22 cellular contexts compared by ENCODE assay signal in genomic region chr3:189898559-189899153, GRCh38.
DNase-seq lines count a peak whose midpoint lies in the region; ATAC-seq, FAIRE-seq and TF ChIP-seq lines count a peak whose summit lies in the region.
"Had no signal": no experiment of that assay in that cellular context is flagged by ENCODE, and none has a peak within 500 bp of the region (broad histone marks: within the 10 kb centered on the region; RNA-seq: fewer than 3 reads in every experiment).

No MANE protein-coding gene starts in this region.

- H3K36me3 ChIP-seq in astrocyte (ENCODE audit: insufficient read depth, low read length) = no peaks in the 10 kb centered on the region
- H3K36me3 ChIP-seq: adrenal gland, thoracic aorta had no signal

- H3K27ac Mint-ChIP-seq in astrocyte (ENCODE audit: unreplicated experiment) = no peak overlapping the region
- H3K27ac Mint-ChIP-seq in activated CD4-positive, alpha-beta T cell treated with anti-CD3 and anti-CD28 coated beads for 36 hours = no peak overlapping the region
- H3K27ac Mint-ChIP-seq: activated CD4-positive, alpha-beta T cell treated with anti-CD3 and anti-CD28 coated beads, Interleukin-2, amount 10 ng/mL, durations not matched to agents 7 days and 5 days; CD4-positive, alpha-beta memory T cell; stimulated activated memory B cell treated with anti-CD40 and anti-IgM and Interleukin-4, amounts not matched to agents 10 μg/mL and 1 μg/mL and 100 μg/mL, for 72 hours had no signal

- peaks cover 12% of the 10 kb centered on the region for H3K4me1 Mint-ChIP-seq in astrocyte (ENCODE audit: low read depth, unreplicated experiment)
- H3K4me1 Mint-ChIP-seq in activated CD4-positive, alpha-beta T cell treated with anti-CD3 and anti-CD28 coated beads for 36 hours = no peaks in the 10 kb centered on the region
- H3K4me1 Mint-ChIP-seq: activated CD4-positive, alpha-beta T cell treated with anti-CD3 and anti-CD28 coated beads, Interleukin-2, amount 10 ng/mL, durations not matched to agents 7 days and 5 days; CD4-positive, alpha-beta memory T cell; stimulated activated memory B cell treated with anti-CD40 and anti-IgM and Interleukin-4, amounts not matched to agents 10 μg/mL and 1 μg/mL and 100 μg/mL, for 72 hours had no signal

- no peaks in the 10 kb centered on the region for H3K79me2 ChIP-seq in astrocyte (ENCODE audit: insufficient read depth, low read length)

- H3K4me3 Mint-ChIP-seq in astrocyte (ENCODE audit: unreplicated experiment) = no peak overlapping the region
- H3K4me3 Mint-ChIP-seq in activated CD4-positive, alpha-beta T cell treated with anti-CD3 and anti-CD28 coated beads for 36 hours = no peak overlapping the region
- H3K4me3 Mint-ChIP-seq: activated CD4-positive, alpha-beta T cell treated with anti-CD3 and anti-CD28 coated beads, Interleukin-2, amount 10 ng/mL, durations not matched to agents 7 days and 5 days; CD4-positive, alpha-beta memory T cell; stimulated activated memory B cell treated with anti-CD40 and anti-IgM and Interleukin-4, amounts not matched to agents 10 μg/mL and 1 μg/mL and 100 μg/mL, for 72 hours had no signal

- no peaks in the 10 kb centered on the region for H3K36me3 Mint-ChIP-seq in astrocyte (ENCODE audit: low read depth, unreplicated experiment)
- H3K36me3 Mint-ChIP-seq in activated CD4-positive, alpha-beta T cell treated with anti-CD3 and anti-CD28 coated beads for 36 hours (ENCODE audit: low read depth) = no peaks in the 10 kb centered on the region
- H3K36me3 Mint-ChIP-seq: CD4-positive, alpha-beta memory T cell; stimulated activated memory B cell treated with anti-CD40 and anti-IgM and Interleukin-4, amounts not matched to agents 10 μg/mL and 1 μg/mL and 100 μg/mL, for 72 hours had no signal

- FAIRE-seq in astrocyte (lab: Jason Lieb, UNC) = peak; percentile 54

- H3K9me3 Mint-ChIP-seq in astrocyte (ENCODE audit: unreplicated experiment) = no peaks in the 10 kb centered on the region
- H3K9me3 Mint-ChIP-seq in activated CD4-positive, alpha-beta T cell treated with anti-CD3 and anti-CD28 coated beads for 36 hours (ENCODE audit: low read depth) = no peaks in the 10 kb centered on the region
- H3K9me3 Mint-ChIP-seq: CD4-positive, alpha-beta memory T cell; stimulated activated memory B cell treated with anti-CD40 and anti-IgM and Interleukin-4, amounts not matched to agents 10 μg/mL and 1 μg/mL and 100 μg/mL, for 72 hours had no signal

- H3K4me3 ChIP-seq in astrocyte (ENCODE audit: insufficient read depth, low read depth, low read length) = no peak overlapping the region
- H3K4me3 ChIP-seq: adrenal gland, dorsolateral prefrontal cortex, thoracic aorta had no signal

- no peaks in the 10 kb centered on the region for H3K27me3 ChIP-seq in astrocyte (ENCODE audit: insufficient read depth, low read length)
- H3K27me3 ChIP-seq: adrenal gland had no signal

- POLR2A ChIA-PET in activated CD4-positive, alpha-beta T cell treated with anti-CD3 and anti-CD28 coated beads for 36 hours (lab: Charles Lee) = no interaction called here
- POLR2A ChIA-PET in GM10248 (lab: Yijun Ruan, JAX) = no interaction called here

- no peaks in the 10 kb centered on the region for H3K9me3 ChIP-seq in astrocyte (ENCODE audit: insufficient read depth, low read depth, low read length)
- H3K9me3 ChIP-seq: adrenal gland, thoracic aorta had no signal

- H4K20me1 ChIP-seq in astrocyte (ENCODE audit: insufficient read depth, low read length) = no peaks in the 10 kb centered on the region

- TF ChIP-seq CTCF in astrocyte (IDR thresholded peaks at IDR 0.05; ENCODE audit: insufficient read depth, low read depth, low read length) (no peak), GM10248 (IDR thresholded peaks at IDR 0.05; ENCODE audit: control extremely low read depth, extremely low read depth, low read depth, missing control alignments) (no peak)

- no peak overlapping the region for H3K4me2 ChIP-seq in astrocyte (ENCODE audit: low read length)

- no peaks in the 10 kb centered on the region for H3K27me3 Mint-ChIP-seq in astrocyte (ENCODE audit: low read depth, unreplicated experiment)
- peaks cover 3% of the 10 kb centered on the region for H3K27me3 Mint-ChIP-seq in activated CD4-positive, alpha-beta T cell treated with anti-CD3 and anti-CD28 coated beads for 36 hours
- H3K27me3 Mint-ChIP-seq: activated CD4-positive, alpha-beta T cell treated with anti-CD3 and anti-CD28 coated beads, Interleukin-2, amount 10 ng/mL, durations not matched to agents 7 days and 5 days; CD4-positive, alpha-beta memory T cell; stimulated activated memory B cell treated with anti-CD40 and anti-IgM and Interleukin-4, amounts not matched to agents 10 μg/mL and 1 μg/mL and 100 μg/mL, for 72 hours had no signal

- H3K27ac ChIP-seq in astrocyte (ENCODE audit: low read depth, low read length) = no peak overlapping the region
- H3K27ac ChIP-seq: adrenal gland, dorsolateral prefrontal cortex, thoracic aorta had no signal

- ATAC-seq in activated CD4-positive, alpha-beta T cell treated with anti-CD3 and anti-CD28 coated beads for 36 hours = no peak
- no peak for ATAC-seq in GM18517 (IDR thresholded peaks at IDR 0.05; ENCODE audit: unreplicated experiment)
- ATAC-seq: stimulated activated memory B cell treated with anti-CD40 and anti-IgM and Interleukin-4, amounts not matched to agents 10 μg/mL and 1 μg/mL and 100 μg/mL, for 72 hours had no signal

- CTCF ChIA-PET in activated CD4-positive, alpha-beta T cell treated with anti-CD3 and anti-CD28 coated beads for 36 hours (lab: Charles Lee) = no interaction called here
- CTCF ChIA-PET in GM10248 (lab: Yijun Ruan, JAX) = interaction anchor here (1.4 kb wide), 1 partner anchor 63 kb away, joined by 4 read pairs; no protein-coding TSS in a partner anchor

- H2AFZ ChIP-seq in astrocyte (ENCODE audit: low read depth, low read length) = no peak overlapping the region

- H3K9ac ChIP-seq in astrocyte (ENCODE audit: low read length) = no peak overlapping the region

- H3K4me1 ChIP-seq in astrocyte (ENCODE audit: insufficient read depth, low read length) = no peaks in the 10 kb centered on the region
- H3K4me1 ChIP-seq: adrenal gland had no signal

- DNase-seq in ELR (ENCODE audit: low read depth) = peak; percentile 15
- peak; percentile 81 for DNase-seq in MV-4-11 (lab: John Stamatoyannopoulos, UW)
- no peak for DNase-seq in astrocyte (ENCODE audit: low read depth)
- DNase-seq in fibroblast of the conjunctiva (ENCODE audit: low read depth) = peak; percentile 13
- no peak for DNase-seq in activated CD4-positive, alpha-beta T cell treated with anti-CD3 and anti-CD28 coated beads for 36 hours
- no peak for DNase-seq in GM10248 (ENCODE audit: extremely low spot score)
- no peak for DNase-seq in NCI-H345 (lab: John Stamatoyannopoulos, UW)
- DNase-seq: activated CD4-positive, alpha-beta T cell treated with anti-CD3 and anti-CD28 coated beads, Interleukin-2, amount 10 ng/mL, durations not matched to agents 7 days and 5 days; activated CD8-positive, alpha-beta memory T cell treated with anti-CD3 and anti-CD28 coated beads, Interleukin-2, amount 50 U/mL, for 48 hours; activated effector memory CD4-positive, alpha-beta T cell treated with Interleukin-2 at 50 U/mL for 16 hours; adrenal gland; CD4-positive, alpha-beta memory T cell; dorsolateral prefrontal cortex; erythroblast; Kasumi-1; NCI-H1436; NCI-H748 treated with DMSO at 0.1 percent for 48 hours; nucleus accumbens; retina had no signal

- intact Hi-C loops in activated CD4-positive, alpha-beta T cell treated with anti-CD3 and anti-CD28 coated beads for 36 hours (cut with DNase I, micrococcal nuclease) = no loop called here

Comparison
In these comparisons a context has a peak if more than half of its experiments do, and no peak if none do; other contexts are left out.
1. DNase-seq: peak in ELR (single experiment), MV-4-11 (single experiment) and fibroblast of the conjunctiva (single experiment); none in astrocyte (single experiment), activated CD4-positive, alpha-beta T cell treated with anti-CD3 and anti-CD28 coated beads for 36 hours (single experiment), GM10248 (single experiment) and NCI-H345 (single experiment).